In genomic region chr3:18134386-18135082, GRCh38 we compare ENCODE assay signal across 15 cellular contexts.
DNase-seq lines count a peak whose midpoint lies in the region; ATAC-seq and TF ChIP-seq lines count a peak whose summit lies in the region.
"Had no signal": no experiment of that assay in that cellular context is flagged by ENCODE, and none has a peak within 500 bp of the region (broad histone marks: within the 10 kb centered on the region; RNA-seq: fewer than 3 reads in every experiment).

No MANE protein-coding gene starts in this region.

- H3K79me2 ChIP-seq in PC-3 (ENCODE audit: low read length) = no peaks in the 10 kb centered on the region

- no peaks in the 10 kb centered on the region for H3K27me3 Mint-ChIP-seq in osteocyte (ENCODE audit: unreplicated experiment)
- H3K27me3 Mint-ChIP-seq: activated naive CD8-positive, alpha-beta T cell treated with anti-CD3 and anti-CD28 coated beads, Interleukin-2, amount 10 ng/mL, durations not matched to agents 7 days and 5 days had no signal

- intact Hi-C loops in PC-3 (cut with micrococcal nuclease) = no loop called here

- peak; percentile 68 for DNase-seq in PC-3
- no peak for DNase-seq in osteocyte (ENCODE audit: extremely low spot score, unreplicated experiment)
- DNase-seq in SHP77 (lab: John Stamatoyannopoulos, UW) = no peak
- no peak for DNase-seq in NCI-H2029 (lab: John Stamatoyannopoulos, UW)
- DNase-seq in activated gamma-delta T cell treated with Interleukin-2 at 50 U/mL for 16 hours = no peak
- DNase-seq: activated naive CD8-positive, alpha-beta T cell treated with anti-CD3 and anti-CD28 coated beads, Interleukin-2, amount 10 ng/mL, durations not matched to agents 7 days and 5 days; COR-L47; effector CD4-positive, alpha-beta T cell; NCI-H345; Peyer's patch had no signal

- H3K9me3 ChIP-seq in PC-3 (ENCODE audit: low read length) (no peaks in the 10 kb centered on the region), esophagus (ENCODE audit: control insufficient read depth in 2 of 2, insufficient read depth in 1 of 2, low read depth in 1 of 2, low read length in 1 of 2) (no peaks in the 10 kb centered on the region)
- H3K9me3 ChIP-seq: Peyer's patch, right atrium auricular region had no signal

- BruUV-seq in PC-3 (replicated peaks; lab: Mats Ljungman, UMichigan) = no TSS peak

- H3K4me1 ChIP-seq in PC-3 (ENCODE audit: insufficient read depth, low read length) (peaks cover 18% of the 10 kb centered on the region), esophagus (ENCODE audit: control insufficient read depth in 2 of 2, insufficient read depth in 2 of 2, low read length in 1 of 2) (peaks cover 0 to 2% of the 10 kb centered on the region in 2 donors)
- H3K4me1 ChIP-seq: Peyer's patch, right atrium auricular region had no signal

- POLR2A ChIA-PET in PC-3 (lab: Charles Lee; ENCODE audit: unreplicated experiment) = interaction anchor here (0.6 to 0.7 kb wide), 2 partner anchors 69 to 83 kb away, joined by 3 to 4 read pairs; no protein-coding TSS in a partner anchor

- no peak overlapping the region for H3K4me3 ChIP-seq in PC-3 (ENCODE audit: low read length)
- no peak overlapping the region for H3K4me3 ChIP-seq in esophagus (ENCODE audit: low read depth in 1 of 2, low read length in 2 of 2)
- H3K4me3 ChIP-seq: Peyer's patch, right atrium auricular region had no signal

- TF ChIP-seq CTCF in PC-3 (conservative IDR thresholded peaks at IDR 0.05; ENCODE audit: low read depth, low read length) (no peak), osteocyte (IDR thresholded peaks at IDR 0.05) (no peak)

- peak overlapping the region; percentile 56 for H2AFZ ChIP-seq in PC-3 (ENCODE audit: low read length)

- no peaks in the 10 kb centered on the region for H3K36me3 ChIP-seq in PC-3 (ENCODE audit: low read depth, low read length)
- H3K36me3 ChIP-seq in esophagus (ENCODE audit: control insufficient read depth in 2 of 2, insufficient read depth in 2 of 2, low read length in 1 of 2) = no peaks in the 10 kb centered on the region
- H3K36me3 ChIP-seq: Peyer's patch, right atrium auricular region had no signal

- 49 to 55% methylated on average over 2 of the region's 2 CpGs for WGBS in esophagus, 2 donors

- H4K20me1 ChIP-seq in PC-3 (ENCODE audit: low read length) = no peaks in the 10 kb centered on the region

- no peaks in the 10 kb centered on the region for H3K36me3 Mint-ChIP-seq in osteocyte (ENCODE audit: unreplicated experiment)
- H3K36me3 Mint-ChIP-seq: activated naive CD8-positive, alpha-beta T cell treated with anti-CD3 and anti-CD28 coated beads, Interleukin-2, amount 10 ng/mL, durations not matched to agents 7 days and 5 days had no signal

- H3K9me2 ChIP-seq in PC-3 (replicated peaks; ENCODE audit: low read length) = no peaks in the 10 kb centered on the region

- H3K4me1 Mint-ChIP-seq in osteocyte (ENCODE audit: unreplicated experiment) = peaks cover 26% of the 10 kb centered on the region
- H3K4me1 Mint-ChIP-seq: activated naive CD8-positive, alpha-beta T cell treated with anti-CD3 and anti-CD28 coated beads, Interleukin-2, amount 10 ng/mL, durations not matched to agents 7 days and 5 days had no signal

- no peaks in the 10 kb centered on the region for H3K9me3 Mint-ChIP-seq in osteocyte (ENCODE audit: unreplicated experiment)

- CTCF ChIA-PET in PC-3 (lab: Charles Lee) = no interaction called here

- ATAC-seq in GM18511 (IDR thresholded peaks at IDR 0.05; ENCODE audit: unreplicated experiment) (peak; percentile 58), PC-3 (peak; percentile 76), GM19324 (IDR thresholded peaks at IDR 0.05; ENCODE audit: low FRiP score, unreplicated experiment) (no peak)

- H3K4me3 Mint-ChIP-seq in osteocyte (ENCODE audit: unreplicated experiment) = no peak overlapping the region
- H3K4me3 Mint-ChIP-seq: activated naive CD8-positive, alpha-beta T cell treated with anti-CD3 and anti-CD28 coated beads, Interleukin-2, amount 10 ng/mL, durations not matched to agents 7 days and 5 days had no signal

- no peaks in the 10 kb centered on the region for H3F3A ChIP-seq in PC-3 (ENCODE audit: low read length, unreplicated experiment)

- peak overlapping the region; percentile 49 for H3K4me2 ChIP-seq in PC-3 (ENCODE audit: low read length)
- H3K4me2 ChIP-seq: KMS-11 had no signal

- H3K27ac Mint-ChIP-seq in osteocyte (ENCODE audit: unreplicated experiment) = peak overlapping the region; percentile 65
- H3K27ac Mint-ChIP-seq: activated naive CD8-positive, alpha-beta T cell treated with anti-CD3 and anti-CD28 coated beads, Interleukin-2, amount 10 ng/mL, durations not matched to agents 7 days and 5 days had no signal

- peak overlapping the region; percentile 78 for H3K27ac ChIP-seq in PC-3 (ENCODE audit: low read length)
- H3K27ac ChIP-seq in esophagus (ENCODE audit: low read depth in 2 of 2, low read length in 1 of 2) = peak overlapping the region; percentile 49 to 74
- H3K27ac ChIP-seq: KMS-11, Peyer's patch, right atrium auricular region had no signal

- peak overlapping the region; percentile 11; the same call in 1 of the 2 replicates for H3K9ac ChIP-seq in PC-3 (ENCODE audit: low read length)
- H3K9ac ChIP-seq: KMS-11 had no signal

- H3K27me3 ChIP-seq in PC-3 (ENCODE audit: low read length) (no peaks in the 10 kb centered on the region), esophagus (ENCODE audit: control insufficient read depth in 1 of 2, insufficient read depth in 2 of 2, low read length in 2 of 2) (no peaks in the 10 kb centered on the region)
- H3K27me3 ChIP-seq: Peyer's patch, right atrium auricular region had no signal
